2 cellular contexts compared by ENCODE assay signal in the genomic region with DNA sequence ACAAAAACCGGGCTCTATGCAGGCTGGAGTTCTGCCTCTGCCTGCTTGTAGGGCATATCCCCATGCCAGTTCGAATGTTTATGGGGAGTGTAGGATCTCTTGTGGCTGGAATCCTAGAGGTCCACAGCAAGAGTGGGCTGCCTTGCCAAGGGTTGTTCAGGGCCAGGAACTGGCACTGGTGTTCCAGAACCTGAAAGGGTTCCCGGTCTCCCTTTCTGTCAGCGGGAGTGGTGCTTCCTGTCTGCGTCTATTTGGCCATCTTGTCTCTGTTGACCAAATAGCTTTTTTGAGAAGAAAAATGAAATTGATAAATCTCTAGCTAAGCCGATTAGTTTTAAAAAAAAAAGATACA.
TF ChIP-seq lines count a peak whose summit lies in the region.

No MANE protein-coding gene starts in this region.

TF ChIP-seq in endothelial cell of umbilical vein, 7 proteins besides CTCF, POLR2A, EP300 and RAD21:
- TF ChIP-seq MYC (IDR thresholded peaks at IDR 0.05; ENCODE audit: low read depth, low read length) (no peak), POLR2AphosphoS5 (IDR thresholded peaks at IDR 0.05; ENCODE audit: insufficient read depth, low read depth, low read length) (no peak), JUN (IDR thresholded peaks at IDR 0.05; ENCODE audit: borderline replicate concordance, insufficient read depth, insufficient read length, low read depth) (no peak), MAX (IDR thresholded peaks at IDR 0.05; ENCODE audit: insufficient read depth, insufficient read length) (no peak), EZH2 (IDR thresholded peaks at IDR 0.05; ENCODE audit: borderline replicate concordance, low read depth, low read length, severe bottlenecking) (no peak), FOS (IDR thresholded peaks at IDR 0.05; ENCODE audit: borderline replicate concordance, insufficient read depth, low read length) (no peak), GATA2 (IDR thresholded peaks at IDR 0.05; ENCODE audit: insufficient read depth, insufficient read length, low read depth, low read length) (no peak)

TF ChIP-seq in neural cell, 6 proteins besides CTCF, POLR2A, EP300 and RAD21:
- TF ChIP-seq TAF1 (IDR thresholded peaks at IDR 0.05; ENCODE audit: low read depth), result no peak
TF ChIP-seq in neural cell: peak in this region for 0.
